ENCODE assay signal across 20 cellular contexts in genomic region chr6:54525731-54526130, GRCh38.
DNase-seq lines count a peak whose midpoint lies in the region; TF ChIP-seq lines count a peak whose summit lies in the region.
"Had no signal": no experiment of that assay in that cellular context is flagged by ENCODE, and none has a peak within 500 bp of the region (broad histone marks: within the 10 kb centered on the region; RNA-seq: fewer than 3 reads in every experiment).

No MANE protein-coding gene starts in this region.

- no peak overlapping the region for H3K27ac Mint-ChIP-seq in T-helper 2 cell treated with Interferon-gamma antibody and Interleukin-4, amounts not matched to agents 5 μg/mL and 100 μg/mL, for 36 hours
- H3K27ac Mint-ChIP-seq: CD8-positive, alpha-beta T cell; GM23338 had no signal

- DNase-seq in EH (ENCODE audit: low read depth) (peak; percentile 45), M059J (ENCODE audit: low read depth) (peak; percentile 76), choroid plexus epithelial cell (ENCODE audit: low read depth) (peak; percentile 56), kidney epithelial cell (ENCODE audit: low read depth) (peak; percentile 0), globus pallidus (ENCODE audit: low spot score) (no peak), NCI-H1092 treated with DMSO at 0.1 percent for 48 hours (lab: John Stamatoyannopoulos, UW) (no peak), NCI-H774 (lab: John Stamatoyannopoulos, UW) (no peak)
- no peak for DNase-seq in T-helper 2 cell treated with Interferon-gamma antibody and Interleukin-4, amounts not matched to agents 5 μg/mL and 100 μg/mL, for 36 hours (ENCODE audit: low spot score)
- DNase-seq: CD8-positive, alpha-beta T cell; effector CD4-positive, alpha-beta T cell; gastrocnemius medialis; midbrain; NCI-H1048; NCI-H526; SJCRH30; thyroid gland had no signal

- H3K4me3 ChIP-seq in choroid plexus epithelial cell (ENCODE audit: low read depth, low read length) (no peak overlapping the region), kidney epithelial cell (ENCODE audit: low read depth, low read length) (no peak overlapping the region)
- H3K4me3 ChIP-seq: gastrocnemius medialis, GM23338, K562, SJCRH30, thyroid gland had no signal

- H3K4me1 Mint-ChIP-seq in T-helper 2 cell treated with Interferon-gamma antibody and Interleukin-4, amounts not matched to agents 5 μg/mL and 100 μg/mL, for 36 hours (ENCODE audit: low read depth): no peaks in the 10 kb centered on the region
- H3K4me1 Mint-ChIP-seq: central memory CD8-positive, alpha-beta T cell; GM23338; neural crest cell had no signal

- no peaks in the 10 kb centered on the region for H3K36me3 Mint-ChIP-seq in T-helper 2 cell treated with Interferon-gamma antibody and Interleukin-4, amounts not matched to agents 5 μg/mL and 100 μg/mL, for 36 hours (ENCODE audit: low read depth)
- H3K36me3 Mint-ChIP-seq: CD8-positive, alpha-beta T cell had no signal

- no peaks in the 10 kb centered on the region for H3K27me3 ChIP-seq in kidney epithelial cell (ENCODE audit: control insufficient read depth, insufficient read depth, low read length)
- H3K27me3 ChIP-seq: gastrocnemius medialis, SJCRH30, thyroid gland had no signal

- no peak overlapping the region for H3K4me3 Mint-ChIP-seq in T-helper 2 cell treated with Interferon-gamma antibody and Interleukin-4, amounts not matched to agents 5 μg/mL and 100 μg/mL, for 36 hours
- H3K4me3 Mint-ChIP-seq: CD8-positive, alpha-beta T cell; central memory CD8-positive, alpha-beta T cell; GM23338; neural crest cell had no signal

- H3K36me3 ChIP-seq in kidney epithelial cell (ENCODE audit: control insufficient read depth, insufficient read depth, low read length): no peaks in the 10 kb centered on the region
- H3K36me3 ChIP-seq: gastrocnemius medialis, SJCRH30, thyroid gland had no signal

- peaks cover 19% of the 10 kb centered on the region for H3K9me3 Mint-ChIP-seq in T-helper 2 cell treated with Interferon-gamma antibody and Interleukin-4, amounts not matched to agents 5 μg/mL and 100 μg/mL, for 36 hours

- TF ChIP-seq CTCF in choroid plexus epithelial cell (conservative IDR thresholded peaks at IDR 0.05; ENCODE audit: low read depth, low read length) (no peak), kidney epithelial cell (IDR thresholded peaks at IDR 0.05; ENCODE audit: insufficient read depth, low read length, poor library complexity, severe bottlenecking) (no peak)

- H3K27me3 Mint-ChIP-seq in T-helper 2 cell treated with Interferon-gamma antibody and Interleukin-4, amounts not matched to agents 5 μg/mL and 100 μg/mL, for 36 hours (ENCODE audit: low read depth): no peaks in the 10 kb centered on the region
- H3K27me3 Mint-ChIP-seq: central memory CD8-positive, alpha-beta T cell had no signal

Comparison
In these comparisons a context has a peak if more than half of its experiments do, and no peak if none do; other contexts are left out.
1. DNase-seq: peak in EH (single experiment), M059J (single experiment), choroid plexus epithelial cell (single experiment) and kidney epithelial cell (single experiment); none in T-helper 2 cell treated with Interferon-gamma antibody and Interleukin-4, amounts not matched to agents 5 μg/mL and 100 μg/mL, for 36 hours (single experiment), globus pallidus (single experiment), NCI-H1092 treated with DMSO at 0.1 percent for 48 hours (single experiment) and NCI-H774 (single experiment).